ENCODE assay signal across 37 cellular contexts in the genomic region with DNA sequence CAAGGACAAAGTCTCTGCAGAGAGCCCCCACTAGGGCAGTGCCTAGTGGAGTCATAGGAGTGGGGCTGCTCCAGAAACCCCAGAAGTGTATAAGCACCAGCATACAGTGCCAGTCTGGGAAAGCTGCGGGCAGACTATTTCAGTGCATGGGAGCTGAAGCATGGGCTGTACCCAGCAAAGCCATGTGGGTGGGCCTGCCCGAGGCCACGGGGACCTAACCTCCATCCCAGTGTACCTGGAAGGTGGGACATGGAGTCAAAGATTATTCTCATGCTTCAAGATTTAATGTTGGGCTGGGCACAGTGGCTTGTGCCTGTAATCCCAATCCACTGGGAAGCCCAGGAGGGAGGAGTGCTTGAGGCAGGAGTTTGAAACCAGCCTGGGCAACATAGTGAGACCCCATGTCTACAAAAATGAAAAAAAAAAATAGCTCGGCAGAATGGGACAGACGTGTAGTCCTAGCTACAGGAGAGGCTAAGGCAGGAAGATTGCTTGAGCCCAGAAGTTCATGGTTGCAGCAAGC.
"Had no signal": no experiment of that assay in that cellular context is flagged by ENCODE, and none has a peak within 500 bp of the region (broad histone marks: within the 10 kb centered on the region; RNA-seq: fewer than 3 reads in every experiment).

No MANE protein-coding gene starts in this region.

- H3K27me3 Mint-ChIP-seq: activated CD4-positive, alpha-beta memory T cell treated with anti-CD3 and anti-CD28 coated beads, Interleukin-2, amount 10 ng/mL, durations not matched to agents 7 days and 5 days; activated CD4-positive, alpha-beta T cell treated with anti-CD3 and anti-CD28 coated beads for 36 hours; activated CD4-positive, alpha-beta T cell treated with anti-CD3 and anti-CD28 coated beads, Interleukin-2, amount 10 ng/mL, durations not matched to agents 7 days and 5 days; activated CD8-positive, alpha-beta memory T cell treated with anti-CD3 and anti-CD28 coated beads, Interleukin-2, amount 10 ng/mL, durations not matched to agents 7 days and 5 days; activated naive CD4-positive, alpha-beta T cell treated with anti-CD3 and anti-CD28 coated beads, Interleukin-2, amount 10 ng/mL, durations not matched to agents 7 days and 5 days; activated naive CD4-positive, alpha-beta T cell treated with anti-CD3 and anti-CD28 coated beads, Interleukin-2, amount 50 U/mL, for 24 hours; activated naive CD8-positive, alpha-beta T cell; activated naive CD8-positive, alpha-beta T cell treated with anti-CD3 and anti-CD28 coated beads, Interleukin-2, amount 10 ng/mL, durations not matched to agents 7 days and 5 days; activated naive CD8-positive, alpha-beta T cell treated with anti-CD3 and anti-CD28 coated beads, Interleukin-2, amount 50 U/mL, for 24 hours; activated T-cell treated with anti-CD3 and anti-CD28 coated beads, Interleukin-2, amount 50 U/mL, for 24 hours; brain had no signal

- H3K27me3 ChIP-seq: ascending aorta, cardiac muscle cell had no signal

- H3K4me1 Mint-ChIP-seq: activated CD4-positive, alpha-beta memory T cell treated with anti-CD3 and anti-CD28 coated beads, Interleukin-2, amount 10 ng/mL, durations not matched to agents 7 days and 5 days; activated CD4-positive, alpha-beta T cell treated with anti-CD3 and anti-CD28 coated beads for 36 hours; activated CD4-positive, alpha-beta T cell treated with anti-CD3 and anti-CD28 coated beads, Interleukin-2, amount 10 ng/mL, durations not matched to agents 7 days and 5 days; activated CD8-positive, alpha-beta memory T cell treated with anti-CD3 and anti-CD28 coated beads, Interleukin-2, amount 10 ng/mL, durations not matched to agents 7 days and 5 days; activated naive CD4-positive, alpha-beta T cell treated with anti-CD3 and anti-CD28 coated beads, Interleukin-2, amount 10 ng/mL, durations not matched to agents 7 days and 5 days; activated naive CD4-positive, alpha-beta T cell treated with anti-CD3 and anti-CD28 coated beads, Interleukin-2, amount 50 U/mL, for 24 hours; activated naive CD8-positive, alpha-beta T cell treated with anti-CD3 and anti-CD28 coated beads, Interleukin-2, amount 10 ng/mL, durations not matched to agents 7 days and 5 days; activated naive CD8-positive, alpha-beta T cell treated with anti-CD3 and anti-CD28 coated beads, Interleukin-2, amount 50 U/mL, for 24 hours; brain had no signal

- H3K36me3 Mint-ChIP-seq: activated CD8-positive, alpha-beta memory T cell treated with anti-CD3 and anti-CD28 coated beads, Interleukin-2, amount 10 ng/mL, durations not matched to agents 7 days and 5 days had no signal

- H3K9me3 Mint-ChIP-seq: activated CD4-positive, alpha-beta T cell treated with anti-CD3 and anti-CD28 coated beads, Interleukin-2, amount 10 ng/mL, durations not matched to agents 7 days and 5 days; activated naive CD4-positive, alpha-beta T cell treated with anti-CD3 and anti-CD28 coated beads, Interleukin-2, amount 10 ng/mL, durations not matched to agents 7 days and 5 days; activated naive CD4-positive, alpha-beta T cell treated with anti-CD3 and anti-CD28 coated beads, Interleukin-2, amount 50 U/mL, for 24 hours; activated T-helper 2 cell treated with anti-CD3 and anti-CD28 coated beads, Interferon-gamma antibody, Interleukin-2, Interleukin-4, amounts not matched to agents 10 μg/mL and 5 μg/mL and 100 μg/mL, durations not matched to agents 14 hours and 24 hours and 36 hours; T-helper 2 cell treated with Interferon-gamma antibody and Interleukin-4, amounts not matched to agents 5 μg/mL and 100 μg/mL, for 36 hours had no signal

- DNase-seq: activated CD4-positive, alpha-beta memory T cell treated with anti-CD3 and anti-CD28 coated beads, Interleukin-2, amount 10 ng/mL, durations not matched to agents 7 days and 5 days; activated CD4-positive, alpha-beta T cell treated with anti-CD3 and anti-CD28 coated beads for 1 hour; activated CD4-positive, alpha-beta T cell treated with anti-CD3 and anti-CD28 coated beads for 36 hours; activated CD4-positive, alpha-beta T cell treated with anti-CD3 and anti-CD28 coated beads for 48 hours; activated CD4-positive, alpha-beta T cell treated with anti-CD3 and anti-CD28 coated beads, Interleukin-2, amount 10 ng/mL, durations not matched to agents 7 days and 5 days; activated CD4-positive, alpha-beta T cell treated with anti-CD3 and anti-CD28 coated beads, Interleukin-2, amount 50 U/mL, for 48 hours; activated CD4-positive, CD25-positive, alpha-beta regulatory T cell; activated CD8-positive, alpha-beta memory T cell treated with anti-CD3 and anti-CD28 coated beads for 24 hours; activated CD8-positive, alpha-beta memory T cell treated with anti-CD3 and anti-CD28 coated beads, Interleukin-2, amount 10 ng/mL, durations not matched to agents 7 days and 5 days; activated CD8-positive, alpha-beta memory T cell treated with anti-CD3 and anti-CD28 coated beads, Interleukin-2, amount 50 U/mL, for 48 hours; activated CD8-positive, alpha-beta T cell treated with anti-CD3 and anti-CD28 coated beads, Interleukin-2, amount 10 ng/mL, durations not matched to agents 7 days and 5 days; activated effector memory CD4-positive, alpha-beta T cell treated with Interleukin-2 at 50 U/mL for 16 hours; activated gamma-delta T cell; activated naive CD4-positive, alpha-beta T cell treated with anti-CD3 and anti-CD28 coated beads, Interleukin-2, amount 10 ng/mL, durations not matched to agents 7 days and 5 days; activated naive CD4-positive, alpha-beta T cell treated with Interleukin-2 at 50 U/mL for 16 hours; activated naive CD8-positive, alpha-beta T cell treated with anti-CD3 and anti-CD28 coated beads, Interleukin-2, amount 10 ng/mL, durations not matched to agents 7 days and 5 days; activated naive CD8-positive, alpha-beta T cell treated with anti-CD3 and anti-CD28 coated beads, Interleukin-2, amount 50 U/mL, for 24 hours; activated T-cell treated with anti-CD3 and anti-CD28 coated beads, Interleukin-2, amount 50 U/mL, for 24 hours; activated T-cell treated with anti-CD3 and anti-CD28 coated beads, Interleukin-2, amount 50 U/mL, for 48 hours; amygdala; anterior cingulate cortex; caudate nucleus; T-helper 1 cell; T-helper 2 cell; T-helper 9 cell had no signal

- ATAC-seq: activated CD4-positive, alpha-beta T cell treated with anti-CD3 and anti-CD28 coated beads for 36 hours; activated CD4-positive, CD25-positive, alpha-beta regulatory T cell treated with anti-CD3 and anti-CD28 coated beads, Interleukin-2, amount 50 U/mL, for 24 hours; activated CD8-positive, alpha-beta memory T cell treated with anti-CD3 and anti-CD28 coated beads, Interleukin-2, amount 10 ng/mL, durations not matched to agents 7 days and 5 days; activated CD8-positive, alpha-beta T cell treated with anti-CD3 and anti-CD28 coated beads, Interleukin-2, amount 10 ng/mL, durations not matched to agents 7 days and 5 days; activated naive CD8-positive, alpha-beta T cell treated with anti-CD3 and anti-CD28 coated beads, Interleukin-2, amount 50 U/mL, for 24 hours had no signal

- H3K27ac Mint-ChIP-seq: activated CD4-positive, alpha-beta memory T cell treated with anti-CD3 and anti-CD28 coated beads, Interleukin-2, amount 10 ng/mL, durations not matched to agents 7 days and 5 days; activated CD4-positive, alpha-beta T cell treated with anti-CD3 and anti-CD28 coated beads for 36 hours; activated CD4-positive, alpha-beta T cell treated with anti-CD3 and anti-CD28 coated beads, Interleukin-2, amount 10 ng/mL, durations not matched to agents 7 days and 5 days; activated CD8-positive, alpha-beta memory T cell treated with anti-CD3 and anti-CD28 coated beads, Interleukin-2, amount 10 ng/mL, durations not matched to agents 7 days and 5 days; activated CD8-positive, alpha-beta T cell treated with anti-CD3 and anti-CD28 coated beads, Interleukin-2, amount 10 ng/mL, durations not matched to agents 7 days and 5 days; activated naive CD4-positive, alpha-beta T cell treated with anti-CD3 and anti-CD28 coated beads, Interleukin-2, amount 10 ng/mL, durations not matched to agents 7 days and 5 days; activated naive CD4-positive, alpha-beta T cell treated with anti-CD3 and anti-CD28 coated beads, Interleukin-2, amount 50 U/mL, for 24 hours; activated naive CD8-positive, alpha-beta T cell; activated naive CD8-positive, alpha-beta T cell treated with anti-CD3 and anti-CD28 coated beads, Interleukin-2, amount 10 ng/mL, durations not matched to agents 7 days and 5 days; activated naive CD8-positive, alpha-beta T cell treated with anti-CD3 and anti-CD28 coated beads, Interleukin-2, amount 50 U/mL, for 24 hours; activated T-cell treated with anti-CD3 and anti-CD28 coated beads, Interleukin-2, amount 50 U/mL, for 24 hours; activated T-helper 2 cell treated with anti-CD3 and anti-CD28 coated beads, Interferon-gamma antibody, Interleukin-2, Interleukin-4, amounts not matched to agents 10 μg/mL and 5 μg/mL and 100 μg/mL, durations not matched to agents 14 hours and 24 hours and 36 hours; brain; T-helper 1 cell treated with Interleukin-12 subunit alpha and Interleukin-12 subunit beta and Interleukin-4 antibody, amounts not matched to agents 30 μg/mL and 1 μg/mL, for 36 hours; T-helper 2 cell treated with Interferon-gamma antibody and Interleukin-4, amounts not matched to agents 5 μg/mL and 100 μg/mL, for 36 hours had no signal

- H3K27ac ChIP-seq: ascending aorta, cardiac muscle cell, VCaP had no signal

- H3K4me1 ChIP-seq: ascending aorta had no signal

- H3K4me3 Mint-ChIP-seq: activated CD4-positive, alpha-beta memory T cell treated with anti-CD3 and anti-CD28 coated beads, Interleukin-2, amount 10 ng/mL, durations not matched to agents 7 days and 5 days; activated CD4-positive, alpha-beta T cell treated with anti-CD3 and anti-CD28 coated beads for 36 hours; activated CD4-positive, alpha-beta T cell treated with anti-CD3 and anti-CD28 coated beads, Interleukin-2, amount 10 ng/mL, durations not matched to agents 7 days and 5 days; activated CD8-positive, alpha-beta memory T cell treated with anti-CD3 and anti-CD28 coated beads, Interleukin-2, amount 10 ng/mL, durations not matched to agents 7 days and 5 days; activated CD8-positive, alpha-beta T cell treated with anti-CD3 and anti-CD28 coated beads, Interleukin-2, amount 10 ng/mL, durations not matched to agents 7 days and 5 days; activated naive CD4-positive, alpha-beta T cell treated with anti-CD3 and anti-CD28 coated beads, Interleukin-2, amount 10 ng/mL, durations not matched to agents 7 days and 5 days; activated naive CD4-positive, alpha-beta T cell treated with anti-CD3 and anti-CD28 coated beads, Interleukin-2, amount 50 U/mL, for 24 hours; activated naive CD8-positive, alpha-beta T cell; activated naive CD8-positive, alpha-beta T cell treated with anti-CD3 and anti-CD28 coated beads, Interleukin-2, amount 10 ng/mL, durations not matched to agents 7 days and 5 days; activated naive CD8-positive, alpha-beta T cell treated with anti-CD3 and anti-CD28 coated beads, Interleukin-2, amount 50 U/mL, for 24 hours; activated T-cell treated with anti-CD3 and anti-CD28 coated beads, Interleukin-2, amount 50 U/mL, for 24 hours; brain; T-helper 1 cell treated with Interleukin-12 subunit alpha and Interleukin-12 subunit beta and Interleukin-4 antibody, amounts not matched to agents 30 μg/mL and 1 μg/mL, for 36 hours; T-helper 2 cell treated with Interferon-gamma antibody and Interleukin-4, amounts not matched to agents 5 μg/mL and 100 μg/mL, for 36 hours had no signal

- H3K4me3 ChIP-seq: ascending aorta, cardiac muscle cell had no signal

- FAIRE-seq: bronchial epithelial cell, TTC549 had no signal

- H3K36me3 ChIP-seq: ascending aorta, cardiac muscle cell had no signal
